1 cellular context compared by ENCODE assay signal in the genomic region with DNA sequence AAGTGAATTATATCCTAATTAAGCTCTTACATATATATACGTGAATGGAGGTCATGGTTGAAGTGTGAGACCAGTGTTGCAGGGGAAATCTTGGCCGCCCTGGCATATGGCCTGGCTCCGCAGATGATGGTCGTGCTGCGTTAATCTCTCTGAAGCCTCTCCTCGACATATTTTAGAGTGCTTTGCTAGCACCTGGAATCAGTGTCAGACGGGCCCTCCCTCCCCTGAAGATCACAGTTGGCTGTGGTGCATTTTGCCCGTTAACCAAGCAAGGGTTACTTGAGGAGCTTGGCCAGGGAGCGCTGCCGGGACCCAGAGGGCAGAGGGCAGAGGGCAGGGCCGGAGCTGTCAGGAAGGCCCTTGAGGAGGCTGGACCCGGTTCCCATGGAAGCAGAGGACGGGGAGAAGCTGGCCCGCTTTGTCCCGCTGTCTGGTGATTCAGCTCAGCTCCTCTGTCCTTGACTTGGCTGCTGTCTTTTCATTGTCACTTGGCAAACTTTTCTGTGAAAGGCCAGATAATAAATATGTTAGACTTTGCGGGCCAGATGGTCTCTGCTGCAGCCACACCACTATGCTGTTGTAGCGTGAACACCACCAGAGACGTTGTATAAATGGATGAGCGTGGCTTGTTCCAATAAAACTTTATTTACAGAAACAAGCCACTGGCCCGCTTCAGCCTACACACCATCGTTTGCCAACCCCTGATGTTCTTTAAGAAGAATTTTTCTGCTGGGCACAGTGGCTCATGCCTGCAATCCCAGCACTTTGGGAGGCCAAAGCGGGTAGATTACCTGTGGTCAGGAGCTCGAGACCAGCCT.
TF ChIP-seq lines count a peak whose summit lies in the region.

No MANE protein-coding gene starts in this region.

TF ChIP-seq in H1, 55 proteins besides CTCF, POLR2A, EP300 and RAD21:
- no peak for TF ChIP-seq SP4 (IDR thresholded peaks at IDR 0.05; ENCODE audit: low read length)
- TF ChIP-seq ZNF274 (IDR thresholded peaks at IDR 0.05; ENCODE audit: borderline replicate concordance, extremely low read depth, low read length) = no peak
- TF ChIP-seq POLR2AphosphoS5 (IDR thresholded peaks at IDR 0.05; ENCODE audit: low read depth, low read length) = no peak
- no peak for TF ChIP-seq RFX5 (IDR thresholded peaks at IDR 0.05; ENCODE audit: borderline replicate concordance, low read depth, low read length)
- TF ChIP-seq NRF1 (IDR thresholded peaks at IDR 0.05; ENCODE audit: low read depth, low read length) = no peak
- no peak for TF ChIP-seq GABPA (IDR thresholded peaks at IDR 0.05; ENCODE audit: borderline replicate concordance, insufficient read depth, low read length)
- TF ChIP-seq CEBPB (IDR thresholded peaks at IDR 0.05; ENCODE audit: low read depth, low read length) = no peak
- TF ChIP-seq, protein P1, sequence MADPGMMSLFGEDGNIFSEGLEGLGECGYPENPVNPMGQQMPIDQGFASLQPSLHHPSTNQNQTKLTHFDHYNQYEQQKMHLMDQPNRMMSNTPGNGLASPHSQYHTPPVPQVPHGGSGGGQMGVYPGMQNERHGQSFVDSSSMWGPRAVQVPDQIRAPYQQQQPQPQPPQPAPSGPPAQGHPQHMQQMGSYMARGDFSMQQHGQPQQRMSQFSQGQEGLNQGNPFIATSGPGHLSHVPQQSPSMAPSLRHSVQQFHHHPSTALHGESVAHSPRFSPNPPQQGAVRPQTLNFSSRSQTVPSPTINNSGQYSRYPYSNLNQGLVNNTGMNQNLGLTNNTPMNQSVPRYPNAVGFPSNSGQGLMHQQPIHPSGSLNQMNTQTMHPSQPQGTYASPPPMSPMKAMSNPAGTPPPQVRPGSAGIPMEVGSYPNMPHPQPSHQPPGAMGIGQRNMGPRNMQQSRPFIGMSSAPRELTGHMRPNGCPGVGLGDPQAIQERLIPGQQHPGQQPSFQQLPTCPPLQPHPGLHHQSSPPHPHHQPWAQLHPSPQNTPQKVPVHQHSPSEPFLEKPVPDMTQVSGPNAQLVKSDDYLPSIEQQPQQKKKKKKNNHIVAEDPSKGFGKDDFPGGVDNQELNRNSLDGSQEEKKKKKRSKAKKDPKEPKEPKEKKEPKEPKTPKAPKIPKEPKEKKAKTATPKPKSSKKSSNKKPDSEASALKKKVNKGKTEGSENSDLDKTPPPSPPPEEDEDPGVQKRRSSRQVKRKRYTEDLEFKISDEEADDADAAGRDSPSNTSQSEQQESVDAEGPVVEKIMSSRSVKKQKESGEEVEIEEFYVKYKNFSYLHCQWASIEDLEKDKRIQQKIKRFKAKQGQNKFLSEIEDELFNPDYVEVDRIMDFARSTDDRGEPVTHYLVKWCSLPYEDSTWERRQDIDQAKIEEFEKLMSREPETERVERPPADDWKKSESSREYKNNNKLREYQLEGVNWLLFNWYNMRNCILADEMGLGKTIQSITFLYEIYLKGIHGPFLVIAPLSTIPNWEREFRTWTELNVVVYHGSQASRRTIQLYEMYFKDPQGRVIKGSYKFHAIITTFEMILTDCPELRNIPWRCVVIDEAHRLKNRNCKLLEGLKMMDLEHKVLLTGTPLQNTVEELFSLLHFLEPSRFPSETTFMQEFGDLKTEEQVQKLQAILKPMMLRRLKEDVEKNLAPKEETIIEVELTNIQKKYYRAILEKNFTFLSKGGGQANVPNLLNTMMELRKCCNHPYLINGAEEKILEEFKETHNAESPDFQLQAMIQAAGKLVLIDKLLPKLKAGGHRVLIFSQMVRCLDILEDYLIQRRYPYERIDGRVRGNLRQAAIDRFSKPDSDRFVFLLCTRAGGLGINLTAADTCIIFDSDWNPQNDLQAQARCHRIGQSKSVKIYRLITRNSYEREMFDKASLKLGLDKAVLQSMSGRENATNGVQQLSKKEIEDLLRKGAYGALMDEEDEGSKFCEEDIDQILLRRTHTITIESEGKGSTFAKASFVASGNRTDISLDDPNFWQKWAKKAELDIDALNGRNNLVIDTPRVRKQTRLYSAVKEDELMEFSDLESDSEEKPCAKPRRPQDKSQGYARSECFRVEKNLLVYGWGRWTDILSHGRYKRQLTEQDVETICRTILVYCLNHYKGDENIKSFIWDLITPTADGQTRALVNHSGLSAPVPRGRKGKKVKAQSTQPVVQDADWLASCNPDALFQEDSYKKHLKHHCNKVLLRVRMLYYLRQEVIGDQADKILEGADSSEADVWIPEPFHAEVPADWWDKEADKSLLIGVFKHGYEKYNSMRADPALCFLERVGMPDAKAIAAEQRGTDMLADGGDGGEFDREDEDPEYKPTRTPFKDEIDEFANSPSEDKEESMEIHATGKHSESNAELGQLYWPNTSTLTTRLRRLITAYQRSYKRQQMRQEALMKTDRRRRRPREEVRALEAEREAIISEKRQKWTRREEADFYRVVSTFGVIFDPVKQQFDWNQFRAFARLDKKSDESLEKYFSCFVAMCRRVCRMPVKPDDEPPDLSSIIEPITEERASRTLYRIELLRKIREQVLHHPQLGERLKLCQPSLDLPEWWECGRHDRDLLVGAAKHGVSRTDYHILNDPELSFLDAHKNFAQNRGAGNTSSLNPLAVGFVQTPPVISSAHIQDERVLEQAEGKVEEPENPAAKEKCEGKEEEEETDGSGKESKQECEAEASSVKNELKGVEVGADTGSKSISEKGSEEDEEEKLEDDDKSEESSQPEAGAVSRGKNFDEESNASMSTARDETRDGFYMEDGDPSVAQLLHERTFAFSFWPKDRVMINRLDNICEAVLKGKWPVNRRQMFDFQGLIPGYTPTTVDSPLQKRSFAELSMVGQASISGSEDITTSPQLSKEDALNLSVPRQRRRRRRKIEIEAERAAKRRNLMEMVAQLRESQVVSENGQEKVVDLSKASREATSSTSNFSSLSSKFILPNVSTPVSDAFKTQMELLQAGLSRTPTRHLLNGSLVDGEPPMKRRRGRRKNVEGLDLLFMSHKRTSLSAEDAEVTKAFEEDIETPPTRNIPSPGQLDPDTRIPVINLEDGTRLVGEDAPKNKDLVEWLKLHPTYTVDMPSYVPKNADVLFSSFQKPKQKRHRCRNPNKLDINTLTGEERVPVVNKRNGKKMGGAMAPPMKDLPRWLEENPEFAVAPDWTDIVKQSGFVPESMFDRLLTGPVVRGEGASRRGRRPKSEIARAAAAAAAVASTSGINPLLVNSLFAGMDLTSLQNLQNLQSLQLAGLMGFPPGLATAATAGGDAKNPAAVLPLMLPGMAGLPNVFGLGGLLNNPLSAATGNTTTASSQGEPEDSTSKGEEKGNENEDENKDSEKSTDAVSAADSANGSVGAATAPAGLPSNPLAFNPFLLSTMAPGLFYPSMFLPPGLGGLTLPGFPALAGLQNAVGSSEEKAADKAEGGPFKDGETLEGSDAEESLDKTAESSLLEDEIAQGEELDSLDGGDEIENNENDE (IDR thresholded peaks at IDR 0.05; ENCODE audit: insufficient replicate concordance, low read length) = no peak
TF ChIP-seq in H1: peak in this region for 0.
